Comparison of ENCODE assay signal across 1 cellular context in genomic region chr5:76674330-76675066, GRCh38.
TF ChIP-seq lines count a peak whose summit lies in the region.

No MANE protein-coding gene starts in this region.

TF ChIP-seq in A549, 52 proteins besides CTCF, POLR2A, EP300 and RAD21 (continued from another document):
- TF ChIP-seq HMGXB4 (CRISPR knock-in tag; IDR thresholded peaks at IDR 0.05; ENCODE audit: borderline replicate concordance) (no peak), HDAC2 (IDR thresholded peaks at IDR 0.05) (no peak), FOSB (CRISPR knock-in tag; IDR thresholded peaks at IDR 0.05) (no peak), NR3C1 (IDR thresholded peaks at IDR 0.05) (no peak), BCL3 (IDR thresholded peaks at IDR 0.05) (no peak), CBX2 (IDR thresholded peaks at IDR 0.05; ENCODE audit: borderline replicate concordance, low read depth) (no peak)
